ENCODE assay signal across 8 cellular contexts in genomic region chr13:31160857-31161582, GRCh38. TPM values are rescaled to one million over a fixed set of nuclear protein-coding genes. Genes with fewer than 3 reads are reported as not detected.
A peak's percentile ranks its signal among the peaks of the same experiment; 100 is the strongest.
DNase-seq lines count a peak whose midpoint lies in the region; ATAC-seq and TF ChIP-seq lines count a peak whose summit lies in the region.

No MANE protein-coding gene starts in this region.

- peaks cover 47% of the 10 kb centered on the region for H3K36me3 Mint-ChIP-seq in activated B cell treated with CpG ODN at 0.5 μM for 24 hours (ENCODE audit: low read depth)

- no peaks in the 10 kb centered on the region for H3K9me3 ChIP-seq in MG63

- POLR2A ChIA-PET in activated B cell treated with CpG ODN at 0.5 μM for 24 hours (lab: Charles Lee), result interaction anchor here (1.1 to 3.0 kb wide), 2 partner anchors 40 to 544 kb away, joined by 3 to 26 read pairs; partner anchors contain the start of gene B3GLCT

- H3K27ac Mint-ChIP-seq in activated B cell treated with CpG ODN at 0.5 μM for 24 hours, result peak overlapping the region; percentile 95

- H3K9me3 Mint-ChIP-seq in activated B cell treated with CpG ODN at 0.5 μM for 24 hours, result no peaks in the 10 kb centered on the region

- H3K36me3 ChIP-seq in MG63, result peaks cover 31% of the 10 kb centered on the region

- H3K4me3 ChIP-seq in MG63, result peak overlapping the region; percentile 96

- TF ChIP-seq CTCF in activated B cell treated with CpG ODN at 0.5 μM for 24 hours (IDR thresholded peaks at IDR 0.05), result no peak

- intact Hi-C loops in activated B cell treated with CpG ODN at 0.5 μM for 24 hours (cut with micrococcal nuclease), result loop anchor here (1.0 to 5.0 kb wide), 5 partner anchors 263 to 1314 kb away; partner anchors contain the start of gene KATNAL1

- peaks cover 38% of the 10 kb centered on the region for H3K4me1 Mint-ChIP-seq in activated B cell treated with CpG ODN at 0.5 μM for 24 hours

- DNase-seq in EH (ENCODE audit: low read depth), result peak; percentile 84
- DNase-seq in MG63, result peak; percentile 53
- DNase-seq in activated B cell treated with CpG ODN at 0.5 μM for 24 hours, result peak; percentile 55
- peak; percentile 45 for DNase-seq in cerebellar cortex (ENCODE audit: low spot score)
- peak; percentile 66 for DNase-seq in kidney glomerular epithelial cell (lab: John Stamatoyannopoulos, UW)
- DNase-seq in stimulated activated CD4-positive, alpha-beta T cell treated with anti-CD3 and anti-CD28 coated beads, Interleukin-15, amount 100 ng/mL, for 24 hours, result peak; percentile 73
- no peak for DNase-seq in NCI-H446 treated with DMSO at 0.1 percent for 48 hours (lab: John Stamatoyannopoulos, UW)

- H3K27me3 ChIP-seq in MG63, result no peaks in the 10 kb centered on the region

- H3K27me3 Mint-ChIP-seq in activated B cell treated with CpG ODN at 0.5 μM for 24 hours, result no peaks in the 10 kb centered on the region

- ATAC-seq in GM21737 (IDR thresholded peaks at IDR 0.05; ENCODE audit: unreplicated experiment) (peak; percentile 21), activated B cell treated with CpG ODN at 0.5 μM for 24 hours (ENCODE audit: low read depth) (no peak)

- H3K4me3 Mint-ChIP-seq in activated B cell treated with CpG ODN at 0.5 μM for 24 hours, result peak overlapping the region; percentile 97

- CTCF ChIA-PET in activated B cell treated with CpG ODN at 0.5 μM for 24 hours (lab: Charles Lee), result interaction anchor here (1.5 kb wide), 1 partner anchor 39 kb away, joined by 4 read pairs; the partner anchor contains the start of gene B3GLCT

RNA-seq across cellular contexts. Expression of gene HSPH1, which starts 0.7 kb away (rescaled TPM):
- 82.9 and 98.7 TPM in 2 replicates for total RNA-seq in MG63 (2014; rRNA removed; shearing (Covaris generic); ENCODE audit: low replicate concordance)
- 107 and 112 TPM in 2 replicates for total RNA-seq in activated B cell treated with CpG ODN at 0.5 μM for 24 hours

RNA-seq across cellular contexts. Expression of gene B3GLCT, which starts 38.8 kb away (rescaled TPM):
- total RNA-seq in MG63 (2014; rRNA removed; shearing (Covaris generic); ENCODE audit: low replicate concordance), result 12.5 and 23.3 TPM in 2 replicates
- total RNA-seq in activated B cell treated with CpG ODN at 0.5 μM for 24 hours, result 2.9 and 3.0 TPM in 2 replicates
